In genomic region chr12:100758083-100758482, GRCh38 we compare ENCODE assay signal across 19 cellular contexts. TPM values are rescaled to one million over a fixed set of nuclear protein-coding genes. Genes with fewer than 3 reads are reported as not detected.
DNase-seq lines count a peak whose midpoint lies in the region.
"Had no signal": no experiment of that assay in that cellular context is flagged by ENCODE, and none has a peak within 500 bp of the region (broad histone marks: within the 10 kb centered on the region; RNA-seq: fewer than 3 reads in every experiment).

No MANE protein-coding gene starts in this region.

- in situ Hi-C loops in ACHN (cut with HindIII; ENCODE audit: low pct_ligation_motif_present, low pct_unique_long_range_greater_than_20kb, low sequenced_read_pairs): no loop called here

- DNase-seq in DMS53 (lab: John Stamatoyannopoulos, UW): peak; percentile 23
- DNase-seq in DMS53 treated with DMSO at 0.1 percent for 48 hours (lab: John Stamatoyannopoulos, UW; ENCODE audit: unreplicated experiment): no peak
- DNase-seq in NCI-H1694 treated with DMSO at 0.1 percent for 48 hours (lab: John Stamatoyannopoulos, UW): peak; percentile 64
- peak; percentile 63 for DNase-seq in NCI-H69 (lab: John Stamatoyannopoulos, UW)
- peak; percentile 7 for DNase-seq in myocyte (ENCODE audit: low read depth)
- no peak for DNase-seq in ACHN
- no peak for DNase-seq in activated CD4-positive, alpha-beta T cell treated with anti-CD3 and anti-CD28 coated beads for 4 hours
- no peak for DNase-seq in GOT3 (lab: John Stamatoyannopoulos, UW)
- DNase-seq: Caco-2; CD4-positive, alpha-beta memory T cell; DMS153; EL; IMR-90; NCI-H1105; NCI-H146; NCI-H2081; NCI-H526 treated with DMSO at 0.1 percent for 48 hours; SIG-M5; SK-N-SH had no signal

RNA-seq across cellular contexts. Expression of gene ANO4, which starts 36.5 kb away (rescaled TPM):
- total RNA-seq in myocyte: 0.99 and 1.3 TPM in 2 replicates
- 0.86 TPM for polyA plus RNA-seq in myocyte (2012)
- total RNA-seq: CD4-positive, alpha-beta memory T cell had no signal
- polyA plus RNA-seq: CD4-positive, alpha-beta memory T cell had no signal

Comparison
In these comparisons a context has a peak if more than half of its experiments do, and no peak if none do; other contexts are left out.
1. DNase-seq: peak in DMS53 (single experiment), NCI-H1694 treated with DMSO at 0.1 percent for 48 hours (single experiment), NCI-H69 (single experiment) and myocyte (single experiment); none in DMS53 treated with DMSO at 0.1 percent for 48 hours (single experiment), ACHN (single experiment), activated CD4-positive, alpha-beta T cell treated with anti-CD3 and anti-CD28 coated beads for 4 hours (0 of 2) and GOT3 (single experiment).